In the genomic region with DNA sequence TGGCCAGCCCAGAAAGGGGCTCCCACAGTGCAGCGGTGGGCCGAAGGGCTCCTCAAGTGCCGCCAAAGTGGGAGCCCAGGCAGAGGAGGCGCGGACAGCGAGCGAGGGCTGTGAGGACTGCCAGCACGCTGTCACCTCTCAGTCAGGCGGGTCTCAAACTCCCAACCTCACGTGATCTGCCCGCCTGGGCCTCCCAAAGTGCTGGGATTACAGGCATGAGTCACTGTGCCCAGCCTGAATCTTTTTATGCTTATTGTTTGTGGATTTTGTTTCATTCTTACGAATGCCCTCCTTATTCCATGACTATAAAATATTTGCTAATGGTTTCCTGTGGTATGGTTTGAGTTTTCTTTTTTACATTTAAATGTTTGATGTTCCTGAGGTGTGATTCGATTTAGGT, we compare ENCODE assay signal across 11 cellular contexts. TPM values are rescaled to one million over a fixed set of nuclear protein-coding genes. Genes with fewer than 3 reads are reported as not detected.
"Had no signal": no experiment of that assay in that cellular context is flagged by ENCODE, and none has a peak within 500 bp of the region (broad histone marks: within the 10 kb centered on the region; RNA-seq: fewer than 3 reads in every experiment).

No MANE protein-coding gene starts in this region.

RNA-seq across cellular contexts. Expression of gene KHDC1L, which starts 44.0 kb away (rescaled TPM):
- total RNA-seq: activated CD4-positive, alpha-beta T cell treated with anti-CD3 and anti-CD28 coated beads for 36 hours; activated CD8-positive, alpha-beta T cell treated with anti-CD3 and anti-CD28 coated beads, Interleukin-2, amount 10 ng/mL, durations not matched to agents 7 days and 5 days; activated naive CD8-positive, alpha-beta T cell treated with anti-CD3 and anti-CD28 coated beads, Interleukin-2, amount 10 ng/mL, durations not matched to agents 7 days and 5 days; activated T-helper 2 cell treated with anti-CD3 and anti-CD28 coated beads, Interferon-gamma antibody, Interleukin-2, Interleukin-4, amounts not matched to agents 10 μg/mL and 5 μg/mL and 100 μg/mL, durations not matched to agents 14 hours and 24 hours and 36 hours; ascending aorta; bronchial epithelial cell; cardiac muscle cell; chondrocyte; T-helper 17 cell; T-helper 2 cell treated with Interferon-gamma antibody and Interleukin-4, amounts not matched to agents 100 ng/mL and 5 ng/mL, for 36 hours had no signal
- polyA plus RNA-seq: adipose tissue had no signal
